Comparison of ENCODE assay signal across 8 cellular contexts in genomic region chr12:5171701-5172100, GRCh38.
DNase-seq lines count a peak whose midpoint lies in the region; ATAC-seq, FAIRE-seq and TF ChIP-seq lines count a peak whose summit lies in the region.

No MANE protein-coding gene starts in this region.

- ATAC-seq in WTC11 (peak; percentile 67), GM21723 (IDR thresholded peaks at IDR 0.05; ENCODE audit: unreplicated experiment) (no peak), GM18517 (IDR thresholded peaks at IDR 0.05; ENCODE audit: unreplicated experiment) (no peak)

- no peaks in the 10 kb centered on the region for H4K20me1 ChIP-seq in hepatocyte (ENCODE audit: insufficient read depth, poor library complexity, severe bottlenecking)

- H3K27ac Mint-ChIP-seq in WTC11 = no peak overlapping the region

- no peak overlapping the region for H2AFZ ChIP-seq in hepatocyte

- peaks cover 4% of the 10 kb centered on the region; the same call in 1 of the 2 replicates for H3K36me3 Mint-ChIP-seq in WTC11

- DNase-seq in D721Med (ENCODE audit: insufficient read length, low spot score) (peak; percentile 55), WTC11 (ENCODE audit: low spot score) (peak; percentile 38), hepatocyte (ENCODE audit: low spot score) (peak; percentile 71), superior temporal gyrus (ENCODE audit: extremely low spot score) (peak; percentile 39), Kasumi-1 (lab: John Stamatoyannopoulos, UW) (no peak)

- H3K9me3 ChIP-seq in hepatocyte (ENCODE audit: low read depth) = no peaks in the 10 kb centered on the region

- FAIRE-seq in D721Med (lab: Jason Lieb, UNC) = peak; percentile 75

- H3K9me2 ChIP-seq in hepatocyte (replicated peaks; ENCODE audit: insufficient read depth) = no peaks in the 10 kb centered on the region

- no peak for TF ChIP-seq EP300 in Ishikawa (IDR thresholded peaks at IDR 0.05; ENCODE audit: borderline replicate concordance)

- POLR2A ChIA-PET in WTC11 (lab: Charles Lee) = no interaction called here

- no peak overlapping the region for H3K27ac ChIP-seq in hepatocyte

- H3K36me3 ChIP-seq in hepatocyte (replicated peaks; ENCODE audit: insufficient read depth, low read depth) = no peaks in the 10 kb centered on the region

- no peaks in the 10 kb centered on the region for H3K4me1 ChIP-seq in hepatocyte (ENCODE audit: insufficient read depth)

- no peak overlapping the region for H3K4me3 Mint-ChIP-seq in WTC11

- peak; percentile 84 for TF ChIP-seq RAD21 in Ishikawa (IDR thresholded peaks at IDR 0.05; ENCODE audit: low read depth)

- CTCF ChIA-PET in WTC11 (lab: Charles Lee) = interaction anchor here (0.6 to 3.4 kb wide), 24 partner anchors 9 to 625 kb away, joined by 3 to 19 read pairs (median 3); partner anchors contain the start of gene NTF3

- H3K79me2 ChIP-seq in hepatocyte = no peaks in the 10 kb centered on the region

- TF ChIP-seq CTCF in D721Med (IDR thresholded peaks at IDR 0.05; ENCODE audit: insufficient read depth, missing control alignments) (peak; percentile 76), WTC11 (IDR thresholded peaks at IDR 0.05) (peak; percentile 48), hepatocyte (IDR thresholded peaks at IDR 0.05; ENCODE audit: poor library complexity) (peak; percentile 80)

- H3K4me2 ChIP-seq in hepatocyte = no peak overlapping the region

- H3K4me1 Mint-ChIP-seq in WTC11 = peaks cover 13% of the 10 kb centered on the region

- WGBS in hepatocyte (ENCODE audit: low lambda C conversion rate, missing lambda C conversion rate) = 25% methylated on average over 5 of the region's 5 CpGs

- H3K27me3 ChIP-seq in hepatocyte = no peaks in the 10 kb centered on the region

- H3K27me3 Mint-ChIP-seq in WTC11 (ENCODE audit: low read depth) = no peaks in the 10 kb centered on the region

- H3K4me3 ChIP-seq in hepatocyte = no peak overlapping the region

- peaks cover 4% of the 10 kb centered on the region; the same call in 1 of the 2 replicates for H3K9me3 Mint-ChIP-seq in WTC11

TF ChIP-seq in Ishikawa, 13 proteins besides CTCF, POLR2A, EP300 and RAD21:
- TF ChIP-seq CEBPB (IDR thresholded peaks at IDR 0.05) (no peak), TCF12 (IDR thresholded peaks at IDR 0.05; ENCODE audit: low read depth) (no peak), USF1 (IDR thresholded peaks at IDR 0.05) (no peak), ZBTB7A (IDR thresholded peaks at IDR 0.05; ENCODE audit: low read depth) (no peak), TAF1 (IDR thresholded peaks at IDR 0.05; ENCODE audit: low read depth) (no peak), TEAD4 (IDR thresholded peaks at IDR 0.05) (peak; percentile 54; the same call in 1 of the 2 replicates), YY1 (IDR thresholded peaks at IDR 0.05; ENCODE audit: low read depth) (no peak), NFIC (IDR thresholded peaks at IDR 0.05) (no peak)

TF ChIP-seq in WTC11, 78 proteins besides CTCF, POLR2A, EP300 and RAD21:
- no peak for TF ChIP-seq ZMAT4 (CRISPR knock-in tag; IDR thresholded peaks at IDR 0.05)
- peak; percentile 58; the same call in 1 of the 2 replicates for TF ChIP-seq TEAD1 (CRISPR knock-in tag; IDR thresholded peaks at IDR 0.05)
- TF ChIP-seq GRHL2 (CRISPR knock-in tag; IDR thresholded peaks at IDR 0.05; ENCODE audit: insufficient replicate concordance, severe bottlenecking) = no peak

Comparison
In these comparisons a context has a peak if more than half of its experiments do, and no peak if none do; other contexts are left out.
1. DNase-seq: peak in D721Med (single experiment), WTC11 (single experiment), hepatocyte (single experiment) and superior temporal gyrus (single experiment); none in Kasumi-1 (0 of 2).
2. Peak in every context shown above with its lines, with median percentiles within 50 percentile points of each other: CTCF ChIP-seq.